In genomic region chr12:105275997-105276760, GRCh38 we compare ENCODE assay signal across 1 cellular context.
TF ChIP-seq lines count a peak whose summit lies in the region.

No MANE protein-coding gene starts in this region.

TF ChIP-seq in GM23338, 12 proteins besides CTCF, POLR2A, EP300 and RAD21 (continued from another document):
- TF ChIP-seq STAT1 (IDR thresholded peaks at IDR 0.05; ENCODE audit: unreplicated experiment) = no peak
- no peak for TF ChIP-seq CREB1 (CRISPR knock-in tag; IDR thresholded peaks at IDR 0.05; ENCODE audit: low read depth)
- no peak for TF ChIP-seq ETS1 (IDR thresholded peaks at IDR 0.05)
- TF ChIP-seq NANOG (IDR thresholded peaks at IDR 0.05; ENCODE audit: borderline replicate concordance) = no peak
- TF ChIP-seq EZH2 (IDR thresholded peaks at IDR 0.05; ENCODE audit: low read depth, unreplicated experiment) = no peak
- no peak for TF ChIP-seq JUNB (IDR thresholded peaks at IDR 0.05; ENCODE audit: unreplicated experiment)
- TF ChIP-seq ZNF331 (CRISPR knock-in tag; IDR thresholded peaks at IDR 0.05; ENCODE audit: low read depth) = no peak
- TF ChIP-seq POLR2AphosphoS5 (IDR thresholded peaks at IDR 0.05; ENCODE audit: low read depth) = no peak
